In the genomic region with DNA sequence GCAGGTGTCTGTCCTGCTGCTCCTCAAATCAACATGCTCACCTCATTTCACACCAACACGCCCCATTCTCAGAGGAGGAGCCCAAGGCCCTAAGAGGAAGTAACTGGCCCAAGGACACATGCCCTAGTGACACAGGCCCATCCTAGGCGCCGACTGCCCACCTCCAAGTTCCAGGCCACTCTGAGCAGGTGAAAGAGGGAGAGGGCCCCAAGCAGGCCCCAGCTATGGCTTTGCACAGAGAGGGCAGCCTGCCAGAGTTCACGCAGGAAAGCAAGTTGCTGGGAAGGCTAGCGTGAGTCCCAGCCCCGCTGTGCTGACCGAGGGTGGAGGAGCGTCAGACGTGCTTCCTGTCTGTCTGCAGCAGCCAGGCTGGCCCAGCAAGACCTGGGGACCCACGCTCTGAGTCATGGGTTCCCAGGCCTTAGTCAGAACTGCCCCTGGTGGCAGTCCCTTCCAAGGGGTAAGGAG, we compare ENCODE assay signal across 8 cellular contexts. TPM values are rescaled to one million over a fixed set of nuclear protein-coding genes. Genes with fewer than 3 reads are reported as not detected.
DNase-seq lines count a peak whose midpoint lies in the region; ATAC-seq, FAIRE-seq and TF ChIP-seq lines count a peak whose summit lies in the region.
"Not testable (repeated sequence)": the region's sequence is repeated elsewhere in the genome, so short reads cannot be mapped to it uniquely, and the experiment has no call there.

No MANE protein-coding gene starts in this region.

- H2AFZ ChIP-seq in astrocyte (ENCODE audit: low read depth, low read length) (peak overlapping the region; percentile 26), osteoblast (ENCODE audit: low read length) (peak overlapping the region; percentile 51)

- H3K79me2 ChIP-seq in astrocyte (ENCODE audit: insufficient read depth, low read length); osteoblast (ENCODE audit: insufficient read depth, low read length): not testable (repeated sequence)

- H3K36me3 ChIP-seq in astrocyte (ENCODE audit: insufficient read depth, low read length); osteoblast (ENCODE audit: insufficient read depth, low read length): not testable (repeated sequence)

- not testable (repeated sequence) for H3K4me2 ChIP-seq in astrocyte (ENCODE audit: low read length); osteoblast (ENCODE audit: insufficient read depth, low read length)

- DNase-seq in ELR (ENCODE audit: low read depth) = peak; percentile 60
- peak; percentile 64 for DNase-seq in RPMI7951 (ENCODE audit: low read depth)
- DNase-seq in astrocyte (ENCODE audit: low read depth) = peak; percentile 19
- peak; percentile 9 for DNase-seq in epithelial cell of esophagus (ENCODE audit: low read depth)
- DNase-seq in left lobe of liver (ENCODE audit: low spot score) = not testable (repeated sequence)
- peak; percentile 68 for DNase-seq in osteoblast (ENCODE audit: insufficient read length, low spot score, missing footprints)
- peak; percentile 46 for DNase-seq in ureter (ENCODE audit: low spot score)

- H4K20me1 ChIP-seq in astrocyte (ENCODE audit: insufficient read depth, low read length); osteoblast (ENCODE audit: insufficient read depth, low read length): not testable (repeated sequence)

- TF ChIP-seq CTCF in astrocyte (IDR thresholded peaks at IDR 0.05; ENCODE audit: insufficient read depth, low read depth, low read length); epithelial cell of esophagus (IDR thresholded peaks at IDR 0.05; ENCODE audit: insufficient read depth, low read depth, low read length, missing control alignments); osteoblast (IDR thresholded peaks at IDR 0.05; ENCODE audit: extremely low read depth, low read depth, low read length): not testable (repeated sequence)

- H3K4me3 Mint-ChIP-seq in astrocyte (ENCODE audit: unreplicated experiment) = not testable (repeated sequence)

- H3K9ac ChIP-seq in astrocyte (ENCODE audit: low read length) = not testable (repeated sequence)

- H3K36me3 Mint-ChIP-seq in astrocyte (ENCODE audit: low read depth, unreplicated experiment) = not testable (repeated sequence)

- not testable (repeated sequence) for FAIRE-seq in astrocyte (lab: Jason Lieb, UNC)

- peak overlapping the region; percentile 62 for H3K27ac Mint-ChIP-seq in astrocyte (ENCODE audit: unreplicated experiment)

- peak overlapping the region; percentile 19 for H3K27ac ChIP-seq in astrocyte (ENCODE audit: low read depth, low read length)
- H3K27ac ChIP-seq in osteoblast (ENCODE audit: low read depth, low read length) = not testable (repeated sequence)

- H3K9me3 ChIP-seq in astrocyte (ENCODE audit: insufficient read depth, low read depth, low read length); osteoblast (ENCODE audit: low read depth, low read length): not testable (repeated sequence)

- ATAC-seq in HG02870 (IDR thresholded peaks at IDR 0.05; ENCODE audit: unreplicated experiment) (peak; percentile 68), left lobe of liver (peak; percentile 13)

- not testable (repeated sequence) for H3K4me1 Mint-ChIP-seq in astrocyte (ENCODE audit: low read depth, unreplicated experiment)

- not testable (repeated sequence) for H3K27me3 ChIP-seq in astrocyte (ENCODE audit: insufficient read depth, low read length); osteoblast (ENCODE audit: insufficient read depth, low read length)

- not testable (repeated sequence) for H3K27me3 Mint-ChIP-seq in astrocyte (ENCODE audit: low read depth, unreplicated experiment)

- not testable (repeated sequence) for H3K4me3 ChIP-seq in astrocyte (ENCODE audit: insufficient read depth, low read depth, low read length); epithelial cell of esophagus (ENCODE audit: low read length); osteoblast (ENCODE audit: insufficient read depth, low read length)

- not testable (repeated sequence) for H3K4me1 ChIP-seq in astrocyte (ENCODE audit: insufficient read depth, low read length); osteoblast (ENCODE audit: insufficient read depth, low read length)

- H3K9me3 Mint-ChIP-seq in astrocyte (ENCODE audit: unreplicated experiment) = not testable (repeated sequence)

RNA-seq across cellular contexts. Expression of a gene that starts 13.1 kb away (rescaled TPM):
- 0.10 and 0.24 TPM in 2 replicates for total RNA-seq in RPMI7951 (2014; rRNA removed; shearing (Covaris generic))
- 0.12 and 0.30 TPM in 2 replicates for total RNA-seq in astrocyte
- total RNA-seq in left lobe of liver = 0.48 TPM
- 1.4 and 1.5 TPM in 2 replicates for total RNA-seq in osteoblast
- total RNA-seq in ureter = 4.3 TPM
